In the genomic region with DNA sequence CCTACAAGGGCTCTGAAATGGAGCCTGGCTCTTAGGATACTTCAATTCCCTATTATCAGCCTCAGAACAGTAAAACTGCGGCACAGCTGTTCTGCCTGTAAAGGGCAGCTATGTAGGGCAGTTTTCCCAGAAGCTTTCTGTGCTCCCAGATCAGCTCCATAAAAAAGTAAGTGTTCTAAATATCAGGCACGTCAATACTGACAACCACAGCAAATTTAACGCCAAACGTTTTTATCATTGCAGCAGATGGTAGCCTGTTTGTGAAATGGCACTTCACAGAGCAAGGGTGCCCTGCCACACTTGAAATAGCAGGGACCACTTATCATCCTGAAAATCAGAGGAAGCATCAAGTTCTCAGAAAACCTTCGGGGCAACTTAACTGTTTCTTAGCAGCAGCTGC, we compare ENCODE assay signal across 21 cellular contexts. TPM values are rescaled to one million over a fixed set of nuclear protein-coding genes. Genes with fewer than 3 reads are reported as not detected.
DNase-seq lines count a peak whose midpoint lies in the region; ATAC-seq, FAIRE-seq and TF ChIP-seq lines count a peak whose summit lies in the region.
"Had no signal": no experiment of that assay in that cellular context is flagged by ENCODE, and none has a peak within 500 bp of the region (broad histone marks: within the 10 kb centered on the region; RNA-seq: fewer than 3 reads in every experiment).

No MANE protein-coding gene starts in this region.

- no peaks in the 10 kb centered on the region for H3K27me3 ChIP-seq in RWPE2 (ENCODE audit: insufficient read depth, poor library complexity, severe bottlenecking)
- H3K27me3 ChIP-seq in foreskin keratinocyte, result no peaks in the 10 kb centered on the region
- H3K27me3 ChIP-seq in upper lobe of left lung, result no peaks in the 10 kb centered on the region
- H3K27me3 ChIP-seq: adrenal gland had no signal

- H3K4me1 ChIP-seq in RWPE2 (ENCODE audit: insufficient read depth, poor library complexity, severe bottlenecking) (peaks cover 29% of the 10 kb centered on the region), foreskin keratinocyte (peaks cover 38% of the 10 kb centered on the region), upper lobe of left lung (no peaks in the 10 kb centered on the region)
- H3K4me1 ChIP-seq: adrenal gland had no signal

- ATAC-seq in RWPE2 (ENCODE audit: low read depth), result no peak
- ATAC-seq in foreskin keratinocyte, result no peak
- no peak for ATAC-seq in GM18502 (IDR thresholded peaks at IDR 0.05; ENCODE audit: poor library complexity, unreplicated experiment)
- no peak for ATAC-seq in upper lobe of left lung (ENCODE audit: low FRiP score in 2 of 2)
- ATAC-seq: activated CD8-positive, alpha-beta T cell treated with anti-CD3 and anti-CD28 coated beads, Interleukin-2, amount 10 ng/mL, durations not matched to agents 7 days and 5 days; activated T-helper 17 cell treated with anti-CD3 and anti-CD28 coated beads, Interleukin-2, amount 50 U/mL, for 72 hours; HCT116; stimulated activated naive CD8-positive, alpha-beta T cell treated with anti-CD3 and anti-CD28 coated beads, Interleukin-15, amount 100 ng/mL, for 72 hours had no signal

- 28 to 30% methylated on average over 5 of the region's 5 CpGs for WGBS in upper lobe of left lung, 2 donors

- no peak for FAIRE-seq in GM12891 (lab: Jason Lieb, UNC)
- FAIRE-seq: TTC549 had no signal

- H3K4me3 ChIP-seq in RWPE2 (ENCODE audit: severe bottlenecking), result no peak overlapping the region
- no peak overlapping the region for H3K4me3 ChIP-seq in upper lobe of left lung
- H3K4me3 ChIP-seq: adrenal gland had no signal

- no peak for TF ChIP-seq CTCF in RWPE2 (IDR thresholded peaks at IDR 0.05; ENCODE audit: poor library complexity, severe bottlenecking)
- TF ChIP-seq CTCF in foreskin keratinocyte (conservative IDR thresholded peaks at IDR 0.05), result no peak
- TF ChIP-seq CTCF in GM20000 (IDR thresholded peaks at IDR 0.05; ENCODE audit: extremely low read depth, missing control alignments), result no peak
- TF ChIP-seq CTCF in upper lobe of left lung (IDR thresholded peaks at IDR 0.05), result no peak

- H3K36me3 ChIP-seq in RWPE2 (ENCODE audit: low read depth) (no peaks in the 10 kb centered on the region), upper lobe of left lung (no peaks in the 10 kb centered on the region)
- H3K36me3 ChIP-seq: adrenal gland had no signal

- H3K27ac ChIP-seq in RWPE2 (ENCODE audit: poor library complexity, severe bottlenecking) (peak overlapping the region; percentile 90), foreskin keratinocyte (peak overlapping the region; percentile 93), upper lobe of left lung (no peak overlapping the region)
- H3K27ac ChIP-seq: adrenal gland had no signal

- TF ChIP-seq POLR2A in upper lobe of left lung (IDR thresholded peaks at IDR 0.05) (no peak), GM12891 (IDR thresholded peaks at IDR 0.05; ENCODE audit: low read depth, low read length) (no peak)

- TF ChIP-seq EP300 in upper lobe of left lung (IDR thresholded peaks at IDR 0.05), result no peak

- no peaks in the 10 kb centered on the region for H3K9me3 ChIP-seq in RWPE2 (ENCODE audit: severe bottlenecking)
- H3K9me3 ChIP-seq in upper lobe of left lung, result no peaks in the 10 kb centered on the region
- H3K9me3 ChIP-seq: adrenal gland had no signal

- DNase-seq in DMS79 treated with DMSO at 0.1 percent for 48 hours (lab: John Stamatoyannopoulos, UW) (peak; percentile 97), M059J (ENCODE audit: low read depth) (peak; percentile 57), RWPE2 (ENCODE audit: low spot score) (no peak), foreskin keratinocyte (peak in 1 of 2 donors; percentile 7), GM20000 (ENCODE audit: low spot score) (no peak), upper lobe of left lung (no peak), GM12891 (ENCODE audit: insufficient read length, low spot score) (no peak)
- DNase-seq: activated CD8-positive, alpha-beta T cell treated with anti-CD3 and anti-CD28 coated beads, Interleukin-2, amount 10 ng/mL, durations not matched to agents 7 days and 5 days; adrenal gland; naive B cell; NCI-H1436; NCI-H748 treated with DMSO at 0.1 percent for 48 hours; Right ventricle myocardium superior; stimulated activated naive CD8-positive, alpha-beta T cell treated with anti-CD3 and anti-CD28 coated beads, Interleukin-15, amount 100 ng/mL, for 72 hours had no signal

TF ChIP-seq in GM12891, 5 proteins besides CTCF, POLR2A, EP300 and RAD21:
- no peak for TF ChIP-seq POLR2AphosphoS5 (IDR thresholded peaks at IDR 0.05; ENCODE audit: low read depth, low read length)

RNA-seq across cellular contexts. Expression of gene PTHLH, which starts 54.8 kb away (rescaled TPM):
- 7.5 and 8.1 TPM in 2 replicates for total RNA-seq in M059J (2014; rRNA removed; shearing (Covaris generic))
- total RNA-seq in foreskin keratinocyte (301 and 338 TPM in 2 replicates), upper lobe of left lung (1 to 10 TPM in 2 of 6 donors, under 1 TPM in 1, not detected in 3; 0.44 to 2.9 (median 2.0) TPM)
- polyA plus RNA-seq in foreskin keratinocyte, result 215 and 270 TPM in 2 replicates
- polyA plus RNA-seq in GM12891 (2012; ENCODE audit: low read depth, missing spikeins), result 0.15 TPM
- total RNA-seq: activated CD8-positive, alpha-beta T cell treated with anti-CD3 and anti-CD28 coated beads, Interleukin-2, amount 10 ng/mL, durations not matched to agents 7 days and 5 days; activated T-helper 17 cell treated with anti-CD3 and anti-CD28 coated beads, Interleukin-2, amount 50 U/mL, for 72 hours; G401; Right ventricle myocardium superior had no signal
- polyA plus RNA-seq: CD14-positive monocyte, IgD-negative memory B cell had no signal

Comparison
In these comparisons a context has a peak if more than half of its experiments do, and no peak if none do; other contexts are left out.
1. DNase-seq: peak in DMS79 treated with DMSO at 0.1 percent for 48 hours (single experiment) and M059J (single experiment); none in RWPE2 (single experiment), GM20000 (single experiment), upper lobe of left lung (0 of 2) and GM12891 (single experiment).
2. H3K27ac ChIP-seq: peak in RWPE2 (single experiment) and foreskin keratinocyte (single experiment); none in upper lobe of left lung (0 of 4).
3. RNA of gene PTHLH, which starts 54.8 kb away (total RNA-seq): 301 to 338 TPM in foreskin keratinocyte; 7.5 to 8.1 TPM in M059J and 0.44 to 2.9 TPM in upper lobe of left lung; every median in the first group is over 10 times any median in the second.